Comparison of ENCODE assay signal across 1 cellular context in genomic region chr19:40417714-40417996, GRCh38.
TF ChIP-seq lines count a peak whose summit lies in the region.

No MANE protein-coding gene starts in this region.

TF ChIP-seq in endothelial cell of umbilical vein, 7 proteins besides CTCF, POLR2A, EP300 and RAD21:
- TF ChIP-seq POLR2AphosphoS5 (IDR thresholded peaks at IDR 0.05; ENCODE audit: insufficient read depth, low read depth, low read length) (no peak), FOS (IDR thresholded peaks at IDR 0.05; ENCODE audit: borderline replicate concordance, insufficient read depth, low read length) (no peak), JUN (IDR thresholded peaks at IDR 0.05; ENCODE audit: borderline replicate concordance, insufficient read depth, insufficient read length, low read depth) (no peak), MYC (IDR thresholded peaks at IDR 0.05; ENCODE audit: low read depth, low read length) (no peak), GATA2 (IDR thresholded peaks at IDR 0.05; ENCODE audit: insufficient read depth, insufficient read length, low read depth, low read length) (no peak), EZH2 (IDR thresholded peaks at IDR 0.05; ENCODE audit: borderline replicate concordance, low read depth, low read length, severe bottlenecking) (no peak)
- TF ChIP-seq, protein P1, sequence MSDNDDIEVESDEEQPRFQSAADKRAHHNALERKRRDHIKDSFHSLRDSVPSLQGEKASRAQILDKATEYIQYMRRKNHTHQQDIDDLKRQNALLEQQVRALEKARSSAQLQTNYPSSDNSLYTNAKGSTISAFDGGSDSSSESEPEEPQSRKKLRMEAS (IDR thresholded peaks at IDR 0.05; ENCODE audit: insufficient read depth, insufficient read length), result no peak
TF ChIP-seq in endothelial cell of umbilical vein: peak in this region for 0.
